Comparison of ENCODE assay signal across 25 cellular contexts in the genomic region with DNA sequence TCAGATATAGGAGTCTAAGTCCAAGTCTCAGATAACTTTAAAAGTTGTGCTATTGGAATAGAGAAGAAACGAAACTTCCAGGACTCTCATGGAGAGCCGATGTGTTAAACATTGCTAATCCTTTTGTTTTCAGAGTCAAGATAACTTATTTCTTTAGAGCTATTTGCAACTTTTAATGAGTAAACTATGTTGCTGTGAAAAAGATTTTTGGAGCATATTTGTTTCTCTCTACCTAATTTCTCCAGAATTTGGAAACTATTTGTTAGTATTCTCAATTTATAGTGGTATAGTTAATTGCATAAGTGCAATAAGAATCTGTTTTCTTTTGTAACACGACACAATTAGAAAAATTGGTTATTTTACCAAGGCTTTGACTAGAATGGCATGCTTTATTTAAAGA.
"Had no signal": no experiment of that assay in that cellular context is flagged by ENCODE, and none has a peak within 500 bp of the region (broad histone marks: within the 10 kb centered on the region; RNA-seq: fewer than 3 reads in every experiment).

No MANE protein-coding gene starts in this region.

- H3K27me3 ChIP-seq: body of pancreas, colonic mucosa, esophagus squamous epithelium, gastroesophageal sphincter had no signal

- H3K9me3 ChIP-seq: body of pancreas, colonic mucosa had no signal

- H3K4me3 ChIP-seq: body of pancreas, colonic mucosa, esophagus squamous epithelium, gastroesophageal sphincter had no signal

- H3K27ac ChIP-seq: body of pancreas, colonic mucosa, epithelial cell of prostate, esophagus squamous epithelium, gastroesophageal sphincter, WERI-Rb-1 had no signal

- H3K36me3 ChIP-seq: colonic mucosa, esophagus squamous epithelium, gastroesophageal sphincter, WERI-Rb-1 had no signal

- H3K4me1 ChIP-seq: body of pancreas, colonic mucosa, esophagus squamous epithelium, gastroesophageal sphincter had no signal

- DNase-seq: activated B cell treated with CpG ODN at 0.5 μM for 24 hours; activated CD4-positive, alpha-beta T cell treated with anti-CD3 and anti-CD28 coated beads for 48 hours; activated CD4-positive, alpha-beta T cell treated with anti-CD3 and anti-CD28 coated beads, Interleukin-2, amount 50 U/mL, for 1 hour; activated CD4-positive, alpha-beta T cell treated with anti-CD3 and anti-CD28 coated beads, Interleukin-2, amount 50 U/mL, for 48 hours; activated CD8-positive, alpha-beta memory T cell treated with anti-CD3 and anti-CD28 coated beads for 24 hours; activated CD8-positive, alpha-beta T cell treated with anti-CD3 and anti-CD28 coated beads for 36 hours; activated effector memory CD4-positive, alpha-beta T cell treated with Interleukin-2 at 50 U/mL for 16 hours; activated gamma-delta T cell treated with Interleukin-2 at 50 U/mL for 16 hours; activated naive CD4-positive, alpha-beta T cell treated with anti-CD3 and anti-CD28 coated beads, Interleukin-2, amount 50 U/mL, for 16 hours; activated naive CD4-positive, alpha-beta T cell treated with Interleukin-2 at 50 U/mL for 16 hours; activated T-cell treated with anti-CD3 and anti-CD28 coated beads, Interleukin-2, amount 50 U/mL, for 4 hours; amniotic stem cell; anterior cingulate cortex; body of pancreas; caudate nucleus; colonic mucosa; effector CD8-positive, alpha-beta T cell; esophagus squamous epithelium; foreskin melanocyte; T-helper 1 cell; T-helper 17 cell; T1000; WERI-Rb-1 had no signal
